ENCODE assay signal across 2 cellular contexts in the genomic region with DNA sequence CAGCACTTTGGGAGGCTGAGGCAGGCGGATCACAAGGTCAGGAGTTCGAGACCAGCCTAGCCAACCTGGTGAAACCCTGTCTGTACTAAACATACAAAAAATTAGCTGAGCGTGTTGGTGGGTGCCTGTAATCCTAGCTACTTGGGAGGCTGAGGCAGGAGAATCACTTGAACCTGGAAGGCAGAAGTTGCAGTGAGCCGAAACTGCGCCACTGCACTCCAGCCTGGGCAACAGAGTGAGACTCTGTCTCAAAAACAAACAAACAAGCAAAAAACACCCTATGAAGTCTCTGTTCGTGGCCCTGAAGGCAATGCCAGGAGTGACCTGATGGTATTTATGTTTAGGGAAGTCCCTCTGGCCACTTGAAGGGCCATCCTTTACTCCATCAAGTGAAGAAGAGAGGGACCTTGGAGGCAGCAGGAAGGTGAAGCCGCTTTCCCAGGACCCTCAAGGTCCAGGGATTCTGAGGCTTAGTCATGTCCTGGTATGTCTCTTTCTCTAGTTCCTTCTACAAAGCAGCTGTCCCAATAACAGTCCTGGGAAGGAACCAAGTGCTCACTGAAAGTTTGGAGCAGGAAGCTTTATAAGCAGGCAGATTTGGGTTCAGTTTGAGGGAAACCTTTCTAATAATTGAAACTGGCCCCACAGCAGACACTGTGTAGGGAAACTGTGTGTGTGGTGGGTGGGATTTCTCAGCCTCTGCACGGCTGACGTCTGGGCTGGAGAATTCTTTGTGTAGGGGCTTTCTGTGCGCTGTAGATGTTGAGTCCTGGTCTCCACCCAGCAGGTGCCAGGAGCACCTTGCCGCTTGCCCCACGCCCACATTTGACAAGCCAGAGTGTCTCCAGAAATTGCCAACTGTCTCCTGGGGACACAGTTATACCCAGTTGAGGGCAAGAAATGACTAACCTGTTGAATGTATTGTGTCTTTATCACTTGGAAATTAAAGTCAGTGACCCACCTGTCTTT.
TF ChIP-seq lines count a peak whose summit lies in the region.

No MANE protein-coding gene starts in this region.

TF ChIP-seq in SK-N-SH treated with all-trans-retinoic acid at 6 μM for 48 hours, 23 proteins besides CTCF, POLR2A, EP300 and RAD21 (continued from another document):
- TF ChIP-seq, protein P1, sequence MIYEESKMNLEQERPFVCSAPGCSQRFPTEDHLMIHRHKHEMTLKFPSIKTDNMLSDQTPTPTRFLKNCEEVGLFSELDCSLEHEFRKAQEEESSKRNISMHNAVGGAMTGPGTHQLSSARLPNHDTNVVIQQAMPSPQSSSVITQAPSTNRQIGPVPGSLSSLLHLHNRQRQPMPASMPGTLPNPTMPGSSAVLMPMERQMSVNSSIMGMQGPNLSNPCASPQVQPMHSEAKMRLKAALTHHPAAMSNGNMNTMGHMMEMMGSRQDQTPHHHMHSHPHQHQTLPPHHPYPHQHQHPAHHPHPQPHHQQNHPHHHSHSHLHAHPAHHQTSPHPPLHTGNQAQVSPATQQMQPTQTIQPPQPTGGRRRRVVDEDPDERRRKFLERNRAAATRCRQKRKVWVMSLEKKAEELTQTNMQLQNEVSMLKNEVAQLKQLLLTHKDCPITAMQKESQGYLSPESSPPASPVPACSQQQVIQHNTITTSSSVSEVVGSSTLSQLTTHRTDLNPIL (CRISPR knock-in tag; IDR thresholded peaks at IDR 0.05; ENCODE audit: low read depth): no peak
- no peak for TF ChIP-seq ARNTL (CRISPR knock-in tag; IDR thresholded peaks at IDR 0.05; ENCODE audit: borderline replicate concordance, low read depth)
- no peak for TF ChIP-seq ZFP3 (CRISPR knock-in tag; IDR thresholded peaks at IDR 0.05)
- no peak for TF ChIP-seq ISL1 (CRISPR knock-in tag; IDR thresholded peaks at IDR 0.05)
- no peak for TF ChIP-seq CSDC2 (CRISPR knock-in tag; IDR thresholded peaks at IDR 0.05)
- TF ChIP-seq ESRRG (CRISPR knock-in tag; IDR thresholded peaks at IDR 0.05): no peak
- TF ChIP-seq SNAI2 (CRISPR knock-in tag; IDR thresholded peaks at IDR 0.05): no peak
- TF ChIP-seq BACH2 (CRISPR knock-in tag; IDR thresholded peaks at IDR 0.05; ENCODE audit: borderline replicate concordance): no peak
- TF ChIP-seq TOX (CRISPR knock-in tag; IDR thresholded peaks at IDR 0.05; ENCODE audit: borderline replicate concordance): no peak
- TF ChIP-seq, protein P2, sequence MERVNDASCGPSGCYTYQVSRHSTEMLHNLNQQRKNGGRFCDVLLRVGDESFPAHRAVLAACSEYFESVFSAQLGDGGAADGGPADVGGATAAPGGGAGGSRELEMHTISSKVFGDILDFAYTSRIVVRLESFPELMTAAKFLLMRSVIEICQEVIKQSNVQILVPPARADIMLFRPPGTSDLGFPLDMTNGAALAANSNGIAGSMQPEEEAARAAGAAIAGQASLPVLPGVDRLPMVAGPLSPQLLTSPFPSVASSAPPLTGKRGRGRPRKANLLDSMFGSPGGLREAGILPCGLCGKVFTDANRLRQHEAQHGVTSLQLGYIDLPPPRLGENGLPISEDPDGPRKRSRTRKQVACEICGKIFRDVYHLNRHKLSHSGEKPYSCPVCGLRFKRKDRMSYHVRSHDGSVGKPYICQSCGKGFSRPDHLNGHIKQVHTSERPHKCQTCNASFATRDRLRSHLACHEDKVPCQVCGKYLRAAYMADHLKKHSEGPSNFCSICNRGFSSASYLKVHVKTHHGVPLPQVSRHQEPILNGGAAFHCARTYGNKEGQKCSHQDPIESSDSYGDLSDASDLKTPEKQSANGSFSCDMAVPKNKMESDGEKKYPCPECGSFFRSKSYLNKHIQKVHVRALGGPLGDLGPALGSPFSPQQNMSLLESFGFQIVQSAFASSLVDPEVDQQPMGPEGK (CRISPR knock-in tag; IDR thresholded peaks at IDR 0.05; ENCODE audit: borderline replicate concordance): no peak

TF ChIP-seq in SK-N-SH, 30 proteins besides CTCF, POLR2A, EP300 and RAD21 (continued from another document):
- TF ChIP-seq REST (IDR thresholded peaks at IDR 0.05; ENCODE audit: low read depth, low read length) (no peak), USF1 (IDR thresholded peaks at IDR 0.05; ENCODE audit: borderline replicate concordance, low read depth) (no peak)
